16 cellular contexts compared by ENCODE assay signal in the genomic region with DNA sequence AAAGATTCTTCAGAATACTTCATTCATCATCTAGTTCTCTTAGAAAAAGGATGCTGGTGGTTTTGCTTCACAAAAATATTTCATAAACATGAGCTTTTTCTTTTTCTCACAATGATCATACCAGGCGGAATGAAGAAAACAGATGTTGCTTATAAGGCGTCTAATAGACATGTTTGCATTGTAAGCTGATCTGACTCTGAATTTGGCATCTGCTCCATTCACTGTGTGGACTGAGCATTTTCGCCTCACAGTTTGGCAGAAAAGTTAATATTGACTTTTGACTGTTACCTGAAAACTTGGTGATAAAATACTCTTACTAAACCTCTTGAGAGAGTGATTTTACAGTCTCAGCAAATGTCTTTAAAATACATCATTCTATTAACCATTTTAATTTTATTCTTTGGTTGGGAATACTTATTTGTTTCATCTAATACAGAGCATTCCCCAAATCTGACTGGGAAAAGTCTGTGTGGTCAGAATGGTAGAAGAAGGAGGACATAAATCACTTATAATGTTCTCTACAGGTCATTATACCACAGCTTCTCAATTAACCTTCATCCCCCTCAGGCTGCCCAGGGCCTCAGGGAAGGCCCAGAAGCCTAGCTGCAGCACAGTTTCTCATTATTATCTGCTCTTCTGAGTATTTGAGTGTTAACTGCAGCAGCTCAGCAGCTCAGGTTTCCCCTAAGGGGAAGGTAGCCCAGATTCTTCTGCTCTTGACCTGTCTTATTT.
A peak's percentile ranks its signal among the peaks of the same experiment; 100 is the strongest.
DNase-seq lines count a peak whose midpoint lies in the region; ATAC-seq and TF ChIP-seq lines count a peak whose summit lies in the region.
"Had no signal": no experiment of that assay in that cellular context is flagged by ENCODE, and none has a peak within 500 bp of the region (broad histone marks: within the 10 kb centered on the region; RNA-seq: fewer than 3 reads in every experiment).

No MANE protein-coding gene starts in this region.

- H3K4me3 Mint-ChIP-seq in CD4-positive, CD25-positive, alpha-beta regulatory T cell: no peak overlapping the region
- no peak overlapping the region for H3K4me3 Mint-ChIP-seq in GM23338
- H3K4me3 Mint-ChIP-seq: activated T-cell treated with anti-CD3 and anti-CD28 coated beads, Interleukin-2, amount 50 U/mL, for 72 hours had no signal

- H3K4me2 ChIP-seq in GM23338: no peak overlapping the region

- H3K4me1 ChIP-seq in CD4-positive, CD25-positive, alpha-beta regulatory T cell (ENCODE audit: control insufficient read depth, insufficient read depth, low read length, poor library complexity, severe bottlenecking): no peaks in the 10 kb centered on the region
- H3K4me1 ChIP-seq in GM23338 (ENCODE audit: insufficient read depth): no peaks in the 10 kb centered on the region
- H3K4me1 ChIP-seq: HAP-1, vagina had no signal

- no peak for ATAC-seq in CD4-positive, CD25-positive, alpha-beta regulatory T cell (ENCODE audit: low read depth in 2 of 2)
- ATAC-seq in HG03045 (IDR thresholded peaks at IDR 0.05; ENCODE audit: unreplicated experiment) (no peak), HG03097 (IDR thresholded peaks at IDR 0.05; ENCODE audit: low FRiP score, unreplicated experiment) (no peak), GM23338 (no peak), HG02610 (IDR thresholded peaks at IDR 0.05; ENCODE audit: unreplicated experiment) (no peak)
- ATAC-seq: activated T-cell treated with anti-CD3 and anti-CD28 coated beads, Interleukin-2, amount 50 U/mL, for 72 hours had no signal

- no peaks in the 10 kb centered on the region for H3K27me3 Mint-ChIP-seq in CD4-positive, CD25-positive, alpha-beta regulatory T cell
- no peaks in the 10 kb centered on the region for H3K27me3 Mint-ChIP-seq in GM23338 (ENCODE audit: insufficient read depth, low read depth, poor library complexity)

- H3K4me3 ChIP-seq in CD4-positive, CD25-positive, alpha-beta regulatory T cell (ENCODE audit: low read depth, low read length): no peak overlapping the region
- H3K4me3 ChIP-seq in GM23338: no peak overlapping the region
- H3K4me3 ChIP-seq: HAP-1, vagina had no signal

- H2AFZ ChIP-seq in GM23338: no peak overlapping the region

- no peak for DNase-seq in CD4-positive, CD25-positive, alpha-beta regulatory T cell
- DNase-seq in NCI-H1092 treated with DMSO at 0.1 percent for 48 hours (lab: John Stamatoyannopoulos, UW): peak; percentile 91
- DNase-seq in NCI-H446 treated with DMSO at 0.1 percent for 48 hours (lab: John Stamatoyannopoulos, UW): peak; percentile 69
- peak; percentile 46 for DNase-seq in fibroblast of the conjunctiva (ENCODE audit: low read depth)
- DNase-seq in GM23338 (ENCODE audit: low spot score): no peak
- DNase-seq: activated CD4-positive, alpha-beta T cell treated with anti-CD3 and anti-CD28 coated beads for 1 hour; activated T-cell treated with anti-CD3 and anti-CD28 coated beads, Interleukin-2, amount 50 U/mL, for 72 hours; brain microvascular endothelial cell; EL; hypothalamus; mammary epithelial cell had no signal

- no peak overlapping the region for H3K27ac ChIP-seq in CD4-positive, CD25-positive, alpha-beta regulatory T cell (ENCODE audit: insufficient read depth, low read length, poor library complexity, severe bottlenecking)
- H3K27ac ChIP-seq in GM23338 (ENCODE audit: low read depth): no peak overlapping the region
- H3K27ac ChIP-seq: brain microvascular endothelial cell, vagina had no signal

- peaks cover 15% of the 10 kb centered on the region for H3K36me3 ChIP-seq in CD4-positive, CD25-positive, alpha-beta regulatory T cell (ENCODE audit: control insufficient read depth, insufficient read depth, low read length)
- no peaks in the 10 kb centered on the region for H3K36me3 ChIP-seq in GM23338 (ENCODE audit: insufficient read depth)
- H3K36me3 ChIP-seq: HAP-1 had no signal

- H3K9me3 Mint-ChIP-seq in CD4-positive, CD25-positive, alpha-beta regulatory T cell: no peaks in the 10 kb centered on the region
- H3K9me3 Mint-ChIP-seq in GM23338: no peaks in the 10 kb centered on the region
- H3K9me3 Mint-ChIP-seq: activated T-cell treated with anti-CD3 and anti-CD28 coated beads, Interleukin-2, amount 50 U/mL, for 72 hours had no signal

- H3K9me2 ChIP-seq in GM23338 (ENCODE audit: insufficient read depth): no peaks in the 10 kb centered on the region

- H4K20me1 ChIP-seq in GM23338 (replicated peaks; ENCODE audit: insufficient read depth): no peaks in the 10 kb centered on the region

- no peaks in the 10 kb centered on the region for H3K9me3 ChIP-seq in CD4-positive, CD25-positive, alpha-beta regulatory T cell (ENCODE audit: control insufficient read depth in 2 of 2, low read length in 2 of 2)
- H3K9me3 ChIP-seq: HAP-1, vagina had no signal

- H3K79me2 ChIP-seq in GM23338 (replicated peaks; ENCODE audit: insufficient read depth): no peaks in the 10 kb centered on the region

- H3F3A ChIP-seq in GM23338 (replicated peaks; ENCODE audit: low read depth): no peaks in the 10 kb centered on the region

- peak overlapping the region in 2 of 3 donors; percentile 25 to 52 for H3K27ac Mint-ChIP-seq in CD4-positive, CD25-positive, alpha-beta regulatory T cell
- no peak overlapping the region for H3K27ac Mint-ChIP-seq in GM23338
- H3K27ac Mint-ChIP-seq: activated T-cell treated with anti-CD3 and anti-CD28 coated beads, Interleukin-2, amount 50 U/mL, for 72 hours had no signal

- TF ChIP-seq CTCF in GM23338 (conservative IDR thresholded peaks at IDR 0.05; ENCODE audit: low read depth in 2 of 2): no peak

- peaks cover 5 to 13% (median 9%) of the 10 kb centered on the region in 4 donors for H3K4me1 Mint-ChIP-seq in CD4-positive, CD25-positive, alpha-beta regulatory T cell
- no peaks in the 10 kb centered on the region for H3K4me1 Mint-ChIP-seq in GM23338

- peaks cover 32% of the 10 kb centered on the region for H3K36me3 Mint-ChIP-seq in CD4-positive, CD25-positive, alpha-beta regulatory T cell
- no peaks in the 10 kb centered on the region; the same call in 2 of the 3 replicates for H3K36me3 Mint-ChIP-seq in GM23338 (ENCODE audit: low read depth)

- no peaks in the 10 kb centered on the region for H3K27me3 ChIP-seq in CD4-positive, CD25-positive, alpha-beta regulatory T cell (ENCODE audit: control insufficient read depth, insufficient read depth, low read length)
- no peaks in the 10 kb centered on the region for H3K27me3 ChIP-seq in GM23338 (ENCODE audit: insufficient read depth)
- H3K27me3 ChIP-seq: brain microvascular endothelial cell, vagina had no signal

TF ChIP-seq in GM23338, 12 proteins besides CTCF, POLR2A, EP300 and RAD21:
- TF ChIP-seq NANOG (IDR thresholded peaks at IDR 0.05; ENCODE audit: borderline replicate concordance): no peak
TF ChIP-seq in GM23338: peak in this region for 0.

Comparison
In these comparisons a context has a peak if more than half of its experiments do, and no peak if none do; other contexts are left out.
1. DNase-seq: peak in NCI-H1092 treated with DMSO at 0.1 percent for 48 hours (single experiment), NCI-H446 treated with DMSO at 0.1 percent for 48 hours (single experiment) and fibroblast of the conjunctiva (single experiment); none in CD4-positive, CD25-positive, alpha-beta regulatory T cell (0 of 3) and GM23338 (single experiment).